ENCODE assay signal across 7 cellular contexts in the genomic region with DNA sequence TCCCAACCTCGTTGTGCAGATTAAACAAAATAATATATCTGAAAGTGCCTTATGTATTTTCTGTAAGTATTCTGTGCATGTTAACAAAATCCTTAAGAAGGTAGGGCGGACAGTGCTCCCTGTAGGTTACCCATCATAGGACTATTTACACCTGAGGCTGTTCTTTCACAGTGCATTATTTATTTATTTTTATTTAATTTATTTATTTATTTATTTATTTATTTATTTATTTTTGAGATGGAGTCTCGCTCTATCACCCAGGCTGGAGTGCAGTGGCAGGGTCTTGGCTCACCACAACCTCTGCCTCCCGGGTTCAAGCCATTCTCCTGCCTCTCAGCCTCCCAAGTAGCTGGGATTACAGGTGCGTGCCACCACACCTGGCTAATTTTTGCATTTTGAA. TPM values are rescaled to one million over a fixed set of nuclear protein-coding genes. Genes with fewer than 3 reads are reported as not detected.
DNase-seq lines count a peak whose midpoint lies in the region; ATAC-seq, FAIRE-seq and TF ChIP-seq lines count a peak whose summit lies in the region.
"Not testable (repeated sequence)": the region's sequence is repeated elsewhere in the genome, so short reads cannot be mapped to it uniquely, and the experiment has no call there.

No MANE protein-coding gene starts in this region.

- H3K4me2 ChIP-seq in A549; K562 (ENCODE audit: insufficient read depth, low read length): not testable (repeated sequence)
- peak overlapping the region; percentile 86 for H3K4me2 ChIP-seq in DOHH2 (ENCODE audit: low read length)
- H3K4me2 ChIP-seq in OCI-LY3 (ENCODE audit: low read length) = peak overlapping the region; percentile 91

- POLR2A ChIA-PET in A549 (lab: Yijun Ruan, JAX) = not testable (repeated sequence)
- POLR2A ChIA-PET in K562 (lab: Yijun Ruan, JAX) = interaction anchor here (0.6 to 4.7 kb wide), 3 partner anchors 10 to 16 kb away, joined by 3 to 20 read pairs (median 6); partner anchors contain the start of gene DIPK1A

- TF ChIP-seq RAD21 in A549 (conservative IDR thresholded peaks at IDR 0.05 in 1 of 2, IDR thresholded peaks at IDR 0.05 in 1 of 2); K562 (CRISPR knock-in tag; conservative IDR thresholded peaks at IDR 0.05 in 1 of 2, IDR thresholded peaks at IDR 0.05 in 1 of 2): not testable (repeated sequence)

- CTCF ChIA-PET in A549 (lab: Yijun Ruan, JAX) = interaction anchor here (0.7 to 7.9 kb wide), 2 partner anchors 19 to 110 kb away, joined by 3 to 50 read pairs; no protein-coding TSS in a partner anchor
- CTCF ChIA-PET in K562 (lab: Yijun Ruan, JAX; ENCODE audit: low intra/inter-chr PET ratio) = interaction anchor here (1.1 kb wide), 1 partner anchor 20 kb away, joined by 3 read pairs; no protein-coding TSS in a partner anchor

- not testable (repeated sequence) for H3K36me3 ChIP-seq in DOHH2 (ENCODE audit: control insufficient read depth, low read length); OCI-LY3 (replicated peaks; ENCODE audit: low read depth, low read length); K562 (ENCODE audit: control insufficient read depth, insufficient read depth, low read length)

- not testable (repeated sequence) for H4K20me1 ChIP-seq in DOHH2 (ENCODE audit: control insufficient read depth, insufficient read depth, low read depth, low read length); OCI-LY3 (ENCODE audit: insufficient read depth, low read length); K562 (replicated peaks; ENCODE audit: control insufficient read depth, insufficient read depth, low read length)

- not testable (repeated sequence) for H3K9me1 ChIP-seq in K562 (ENCODE audit: control insufficient read depth, insufficient read depth, low read length)

- peaks cover 60% of the 10 kb centered on the region for H3F3A ChIP-seq in DOHH2 (ENCODE audit: control insufficient read depth, insufficient read depth)

- not testable (repeated sequence) for BruUV-seq in K562 (replicated peaks; lab: Mats Ljungman, UMichigan)

- not testable (repeated sequence) for DNase-seq in A549 (ENCODE audit: low read depth in 1 of 2, low spot score in 1 of 2); activated CD4-positive, alpha-beta T cell treated with anti-CD3 and anti-CD28 coated beads, Interleukin-2, amount 10 ng/mL, durations not matched to agents 24 days and 14 days; activated T-helper 2 cell treated with anti-CD3 and anti-CD28 coated beads, Interferon-gamma antibody, Interleukin-2, Interleukin-4, amounts not matched to agents 10 μg/mL and 5 μg/mL and 100 μg/mL, durations not matched to agents 14 hours and 24 hours and 36 hours (ENCODE audit: low spot score); K562 (ENCODE audit: extremely low read depth in 1 of 4, low spot score in 3 of 4); stimulated activated effector memory CD8-positive, alpha-beta T cell treated with anti-CD3 and anti-CD28 coated beads, Interleukin-12 subunit alpha, Interleukin-12 subunit beta, amount 100 ng/mL, for 72 hours (ENCODE audit: low spot score in 2 of 2)

- not testable (repeated sequence) for H3K4me1 ChIP-seq in A549
- peaks cover 97% of the 10 kb centered on the region for H3K4me1 ChIP-seq in DOHH2 (ENCODE audit: control insufficient read depth, low read length)
- H3K4me1 ChIP-seq in OCI-LY3 (ENCODE audit: low read length) = peaks cover 92% of the 10 kb centered on the region
- H3K4me1 ChIP-seq in K562 (replicated peaks in 1 of 2; ENCODE audit: control insufficient read depth in 2 of 2, insufficient read depth in 2 of 2, low read length in 2 of 2) = peaks cover 10 to 24% of the 10 kb centered on the region in 2 experiments

- peak overlapping the region; percentile 82 for H3K9ac ChIP-seq in OCI-LY3 (ENCODE audit: low read length)
- H3K9ac ChIP-seq in K562 (ENCODE audit: insufficient read depth in 1 of 2, low read depth in 2 of 2, low read length in 2 of 2) = not testable (repeated sequence)

- in situ Hi-C loops in K562 (cut with MboI) = not testable (repeated sequence)

- H3K36me3 Mint-ChIP-seq in activated CD4-positive, alpha-beta T cell treated with anti-CD3 and anti-CD28 coated beads, Interleukin-2, amount 10 ng/mL, durations not matched to agents 24 days and 14 days (ENCODE audit: low read depth); activated T-helper 2 cell treated with anti-CD3 and anti-CD28 coated beads, Interferon-gamma antibody, Interleukin-2, Interleukin-4, amounts not matched to agents 10 μg/mL and 5 μg/mL and 100 μg/mL, durations not matched to agents 14 hours and 24 hours and 36 hours (ENCODE audit: low read depth); stimulated activated effector memory CD8-positive, alpha-beta T cell treated with anti-CD3 and anti-CD28 coated beads, Interleukin-12 subunit alpha, Interleukin-12 subunit beta, amount 100 ng/mL, for 72 hours: not testable (repeated sequence)

- H3K27ac ChIP-seq in A549; K562 (ENCODE audit: extremely low read depth, low read depth, low read length): not testable (repeated sequence)
- H3K27ac ChIP-seq in DOHH2 (ENCODE audit: low read depth, low read length) = peak overlapping the region; percentile 98
- H3K27ac ChIP-seq in OCI-LY3 (ENCODE audit: low read length) = peak overlapping the region; percentile 100

- not testable (repeated sequence) for H3K4me3 Mint-ChIP-seq in activated CD4-positive, alpha-beta T cell treated with anti-CD3 and anti-CD28 coated beads, Interleukin-2, amount 10 ng/mL, durations not matched to agents 24 days and 14 days; activated T-helper 2 cell treated with anti-CD3 and anti-CD28 coated beads, Interferon-gamma antibody, Interleukin-2, Interleukin-4, amounts not matched to agents 10 μg/mL and 5 μg/mL and 100 μg/mL, durations not matched to agents 14 hours and 24 hours and 36 hours (ENCODE audit: low read depth); stimulated activated effector memory CD8-positive, alpha-beta T cell treated with anti-CD3 and anti-CD28 coated beads, Interleukin-12 subunit alpha, Interleukin-12 subunit beta, amount 100 ng/mL, for 72 hours

- H3K9me3 ChIP-seq in A549; DOHH2 (ENCODE audit: control insufficient read depth, insufficient read depth, low read length); OCI-LY3 (ENCODE audit: insufficient read depth, low read length); K562 (replicated peaks; ENCODE audit: control insufficient read depth, insufficient read depth, low read depth, low read length): not testable (repeated sequence)

- H3K27me3 ChIP-seq in DOHH2 (ENCODE audit: control insufficient read depth, low read length); OCI-LY3 (ENCODE audit: low read depth, low read length); K562 (ENCODE audit: control insufficient read depth in 2 of 2, insufficient read depth in 2 of 2, low read length in 2 of 2): not testable (repeated sequence)

- TF ChIP-seq EP300 in A549 (IDR thresholded peaks at IDR 0.05); K562 (IDR thresholded peaks at IDR 0.05; ENCODE audit: low read length): not testable (repeated sequence)

- not testable (repeated sequence) for H3K4me3 ChIP-seq in A549, K562
- H3K4me3 ChIP-seq in DOHH2 (ENCODE audit: low read length) (peak overlapping the region; percentile 66), OCI-LY3 (ENCODE audit: low read length) (peak overlapping the region; percentile 51; the same call in 1 of the 2 replicates)

- not testable (repeated sequence) for H3K9me2 ChIP-seq in DOHH2 (replicated peaks; ENCODE audit: control insufficient read depth, low read length)

- FAIRE-seq in A549 (lab: Jason Lieb, UNC); K562 (lab: Jason Lieb, UNC): not testable (repeated sequence)

- intact Hi-C loops in activated CD4-positive, alpha-beta T cell treated with anti-CD3 and anti-CD28 coated beads, Interleukin-2, amount 10 ng/mL, durations not matched to agents 24 days and 14 days (cut with micrococcal nuclease) = loop anchor here (10.0 kb wide), 1 partner anchor 871 kb away; no protein-coding TSS in a partner anchor
- intact Hi-C loops in activated T-helper 2 cell treated with anti-CD3 and anti-CD28 coated beads, Interferon-gamma antibody, Interleukin-2, Interleukin-4, amounts not matched to agents 10 μg/mL and 5 μg/mL and 100 μg/mL, durations not matched to agents 14 hours and 24 hours and 36 hours (cut with micrococcal nuclease); K562 (cut with micrococcal nuclease): not testable (repeated sequence)

- not testable (repeated sequence) for H3K9me3 Mint-ChIP-seq in activated CD4-positive, alpha-beta T cell treated with anti-CD3 and anti-CD28 coated beads, Interleukin-2, amount 10 ng/mL, durations not matched to agents 24 days and 14 days; activated T-helper 2 cell treated with anti-CD3 and anti-CD28 coated beads, Interferon-gamma antibody, Interleukin-2, Interleukin-4, amounts not matched to agents 10 μg/mL and 5 μg/mL and 100 μg/mL, durations not matched to agents 14 hours and 24 hours and 36 hours; stimulated activated effector memory CD8-positive, alpha-beta T cell treated with anti-CD3 and anti-CD28 coated beads, Interleukin-12 subunit alpha, Interleukin-12 subunit beta, amount 100 ng/mL, for 72 hours

- H3K4me1 Mint-ChIP-seq in activated CD4-positive, alpha-beta T cell treated with anti-CD3 and anti-CD28 coated beads, Interleukin-2, amount 10 ng/mL, durations not matched to agents 24 days and 14 days = peaks cover 57% of the 10 kb centered on the region
- peaks cover 53% of the 10 kb centered on the region for H3K4me1 Mint-ChIP-seq in activated T-helper 2 cell treated with anti-CD3 and anti-CD28 coated beads, Interferon-gamma antibody, Interleukin-2, Interleukin-4, amounts not matched to agents 10 μg/mL and 5 μg/mL and 100 μg/mL, durations not matched to agents 14 hours and 24 hours and 36 hours (ENCODE audit: low read depth)
- H3K4me1 Mint-ChIP-seq in stimulated activated effector memory CD8-positive, alpha-beta T cell treated with anti-CD3 and anti-CD28 coated beads, Interleukin-12 subunit alpha, Interleukin-12 subunit beta, amount 100 ng/mL, for 72 hours = peaks cover 42% of the 10 kb centered on the region

- not testable (repeated sequence) for TF ChIP-seq POLR2A in A549 (IDR thresholded peaks at IDR 0.05; ENCODE audit: low read length); K562 (conservative IDR thresholded peaks at IDR 0.05)

- not testable (repeated sequence) for TF ChIP-seq CTCF in A549 (IDR thresholded peaks at IDR 0.05); DOHH2 (IDR thresholded peaks at IDR 0.05; ENCODE audit: low read depth, low read length, poor library complexity, severe bottlenecking); OCI-LY3 (IDR thresholded peaks at IDR 0.05; ENCODE audit: low read depth, low read length); K562 (IDR thresholded peaks at IDR 0.05 in 2 of 3, conservative IDR thresholded peaks at IDR 0.05 in 1 of 3; ENCODE audit: insufficient read depth in 2 of 3, low read depth in 1 of 3, low read length in 3 of 3)

- not testable (repeated sequence) for ATAC-seq in A549; K562; stimulated activated effector memory CD8-positive, alpha-beta T cell treated with anti-CD3 and anti-CD28 coated beads, Interleukin-12 subunit alpha, Interleukin-12 subunit beta, amount 100 ng/mL, for 72 hours

- 64% methylated on average over 5 of the region's 5 CpGs for WGBS in A549 (ENCODE audit: missing lambda C conversion rate)
- 70% methylated on average over 5 of the region's 5 CpGs for WGBS in K562 (ENCODE audit: insufficient coverage, low coverage, missing lambda C conversion rate)

- H3K27ac Mint-ChIP-seq in activated CD4-positive, alpha-beta T cell treated with anti-CD3 and anti-CD28 coated beads, Interleukin-2, amount 10 ng/mL, durations not matched to agents 24 days and 14 days = peak overlapping the region; percentile 94
- peak overlapping the region; percentile 88 for H3K27ac Mint-ChIP-seq in activated T-helper 2 cell treated with anti-CD3 and anti-CD28 coated beads, Interferon-gamma antibody, Interleukin-2, Interleukin-4, amounts not matched to agents 10 μg/mL and 5 μg/mL and 100 μg/mL, durations not matched to agents 14 hours and 24 hours and 36 hours
- H3K27ac Mint-ChIP-seq in stimulated activated effector memory CD8-positive, alpha-beta T cell treated with anti-CD3 and anti-CD28 coated beads, Interleukin-12 subunit alpha, Interleukin-12 subunit beta, amount 100 ng/mL, for 72 hours = peak overlapping the region; percentile 58

- H3K79me2 ChIP-seq in DOHH2 (ENCODE audit: control insufficient read depth, low read length) = peaks cover 15% of the 10 kb centered on the region
- not testable (repeated sequence) for H3K79me2 ChIP-seq in OCI-LY3 (ENCODE audit: low read length); K562 (ENCODE audit: control insufficient read depth, insufficient read depth, low read length)

- H3K27me3 Mint-ChIP-seq in activated CD4-positive, alpha-beta T cell treated with anti-CD3 and anti-CD28 coated beads, Interleukin-2, amount 10 ng/mL, durations not matched to agents 24 days and 14 days; activated T-helper 2 cell treated with anti-CD3 and anti-CD28 coated beads, Interferon-gamma antibody, Interleukin-2, Interleukin-4, amounts not matched to agents 10 μg/mL and 5 μg/mL and 100 μg/mL, durations not matched to agents 14 hours and 24 hours and 36 hours (ENCODE audit: low read depth): not testable (repeated sequence)

- H2AFZ ChIP-seq in OCI-LY3 (ENCODE audit: low read depth, low read length); K562 (ENCODE audit: low read depth, low read length): not testable (repeated sequence)

RNA-seq across cellular contexts. Expression of gene DIPK1A, which starts 12.8 kb away (rescaled TPM):
- polyA plus RNA-seq in A549 (2011; rRNA removed) (19.1 and 21.1 TPM in 2 replicates), A549 (2017; fragmentation: RNase III; extraction: RNeasy Plus Mini Kit Qiagen cat#74134 plus additional on column Dnase treatment) (10.5 to 12.4 TPM (median 11.9 TPM) in 3 replicates), K562 (2011; rRNA removed) (1.4 and 2.0 TPM in 2 replicates), K562 (2014; fragmentation: Illumina TruSeq; extraction: Trizol) (1.5 TPM in 2 replicates), K562 (2014; fragmentation: Nextera tagmentation; extraction: Ambion mirVana) (1 to 10 TPM; 2.4 to 2.5 TPM), K562 (2014; rRNA removed) (0.65 and 0.91 TPM in 2 replicates)
- polyA plus RNA-seq in A549 (2012; cell fraction: cytosol; rRNA removed) = 3.8 and 4.0 TPM in 2 replicates
- polyA plus RNA-seq in A549 (2012; cell fraction: nucleus; rRNA removed) = 1.2 and 1.7 TPM in 2 replicates
- 4.2 TPM in 2 replicates for polyA minus RNA-seq in A549 (2011; rRNA and poly(A)+ RNA removed)
- 18.8 and 19.7 TPM in 2 replicates for total RNA-seq in activated CD4-positive, alpha-beta T cell treated with anti-CD3 and anti-CD28 coated beads, Interleukin-2, amount 10 ng/mL, durations not matched to agents 24 days and 14 days
- total RNA-seq in activated T-helper 2 cell treated with anti-CD3 and anti-CD28 coated beads, Interferon-gamma antibody, Interleukin-2, Interleukin-4, amounts not matched to agents 10 μg/mL and 5 μg/mL and 100 μg/mL, durations not matched to agents 14 hours and 24 hours and 36 hours = 22.9 and 23.0 TPM in 2 replicates
- total RNA-seq in K562 (2011; cell fraction: chromatin; rRNA removed; ENCODE audit: low replicate concordance) = 2.0 and 4.2 TPM in 2 replicates
- total RNA-seq in K562 (2011; cell fraction: nucleolus; rRNA removed) = 1.5 and 1.7 TPM in 2 replicates
- total RNA-seq in K562 (2011; cell fraction: nucleoplasm; rRNA removed) = 3.3 and 4.8 TPM in 2 replicates
- total RNA-seq in K562 (2014; rRNA removed) (0.54 and 0.69 TPM in 2 replicates), K562 (2014; rRNA removed; fragmentation: Illumina TruSeq; extraction: Trizol) (1.3 and 1.9 TPM in 2 replicates), K562 (2015; rRNA removed; fragmentation: Illumina TruSeq; extraction: Trizol) (1.1 and 1.2 TPM in 2 replicates), K562 (2021) (1.3 TPM in 2 replicates)
- polyA plus RNA-seq in K562 (2011; cell fraction: cytosol; rRNA removed) = 0.19 and 0.84 TPM in 2 replicates
- polyA plus RNA-seq in K562 (2011; cell fraction: nucleus; rRNA removed) = 0.51 TPM in 2 replicates
- 2.6 and 3.5 TPM in 2 replicates for polyA plus RNA-seq in K562 (2012)
- 2.1 and 2.7 TPM in 2 replicates for polyA minus RNA-seq in K562 (2011; rRNA and poly(A)+ RNA removed)
- polyA minus RNA-seq in K562 (2011; cell fraction: cytosol; rRNA and poly(A)+ RNA removed) = 0.73 and 0.76 TPM in 2 replicates
- 0.56 and 0.67 TPM in 2 replicates for polyA minus RNA-seq in K562 (2011; cell fraction: nucleus; rRNA and poly(A)+ RNA removed)
